Comparison of ENCODE assay signal across 8 cellular contexts in the genomic region with DNA sequence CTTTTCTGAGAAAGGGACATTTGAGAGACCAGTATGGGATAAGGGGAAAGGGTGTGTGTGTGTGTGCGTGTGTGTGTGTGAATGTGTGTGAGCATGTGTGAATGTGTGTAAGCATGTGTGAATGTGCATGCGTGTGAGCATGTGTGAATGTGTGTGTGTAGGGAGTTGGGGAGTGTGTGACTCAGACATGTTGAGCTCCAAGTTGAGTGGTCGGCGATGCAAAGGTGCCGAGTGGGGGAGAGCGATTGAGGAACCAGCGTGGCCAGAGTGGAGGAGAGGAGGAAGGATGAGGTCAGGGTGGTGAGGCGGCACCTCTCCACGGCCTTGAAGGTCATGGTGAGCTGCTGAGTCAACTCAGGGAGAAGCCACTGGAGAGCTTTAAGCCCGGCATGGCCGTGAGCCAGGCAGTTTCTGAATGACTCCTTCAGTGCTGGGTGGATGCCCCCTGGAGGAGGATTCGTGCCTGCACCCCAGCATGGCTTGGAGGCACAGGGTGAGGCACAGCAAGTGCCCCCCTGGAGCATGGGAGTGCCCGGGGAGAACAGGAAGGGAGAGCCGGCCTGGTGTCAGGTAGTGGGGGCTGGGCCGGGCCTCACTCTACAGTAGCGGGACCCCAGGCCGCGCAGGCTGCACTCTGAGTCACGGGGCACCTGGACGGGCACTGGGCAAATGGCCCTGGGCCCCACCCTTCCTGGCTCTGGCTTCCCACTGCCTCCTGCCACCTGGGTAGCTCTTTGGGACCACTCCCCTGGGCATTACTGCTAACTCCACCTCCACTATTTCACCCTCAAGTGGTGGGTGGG. TPM values are rescaled to one million over a fixed set of nuclear protein-coding genes. Genes with fewer than 3 reads are reported as not detected.
DNase-seq lines count a peak whose midpoint lies in the region; ATAC-seq and TF ChIP-seq lines count a peak whose summit lies in the region.

No MANE protein-coding gene starts in this region.

- peak; percentile 53 for ATAC-seq in GM19324 (IDR thresholded peaks at IDR 0.05; ENCODE audit: low FRiP score, unreplicated experiment)

- TF ChIP-seq CTCF in C4-2B (conservative IDR thresholded peaks at IDR 0.05) (no peak; the same call in 1 of the 2 replicates), astrocyte of the spinal cord (IDR thresholded peaks at IDR 0.05; ENCODE audit: low read depth, low read length) (peak; percentile 76)

- H3K4me3 ChIP-seq in astrocyte of the spinal cord (ENCODE audit: low read depth, low read length): no peak overlapping the region

- H3K27ac ChIP-seq in C4-2B: peak overlapping the region; percentile 13

- in situ Hi-C loops in astrocyte of the spinal cord (cut with HindIII; ENCODE audit: low sequenced_read_pairs): no loop called here

- DNase-seq in LHCN-M2 (ENCODE audit: low read depth) (peak; percentile 91), T1000 (lab: John Stamatoyannopoulos, UW) (peak; percentile 87), astrocyte of the spinal cord (ENCODE audit: low read depth, low spot score) (peak; percentile 77), kidney glomerular epithelial cell (lab: John Stamatoyannopoulos, UW) (peak; percentile 85), occipital lobe (lab: John Stamatoyannopoulos, UW) (no peak)
- DNase-seq in stimulated activated CD4-positive, alpha-beta T cell treated with anti-CD3 and anti-CD28 coated beads, TNF-alpha, amount 100 ng/mL, for 48 hours (ENCODE audit: low read depth in 3 of 3): peak; percentile 64 to 72 (median 68)

RNA-seq across cellular contexts. Expression of a gene that starts 8.2 kb away (rescaled TPM):
- total RNA-seq in LHCN-M2 (2014; rRNA removed) (0.63 and 0.71 TPM in 2 replicates), occipital lobe (1.4 TPM)
- 3.1 TPM for polyA plus RNA-seq in LHCN-M2 (2012)

RNA-seq across cellular contexts. Expression of a gene that starts 13.8 kb away (rescaled TPM):
- 215 and 240 TPM in 2 replicates for total RNA-seq in LHCN-M2 (2014; rRNA removed)
- 527 TPM for polyA plus RNA-seq in LHCN-M2 (2012)
- total RNA-seq in occipital lobe: 93.0 TPM

RNA-seq across cellular contexts. Expression of a gene that starts 14.4 kb away (rescaled TPM):
- total RNA-seq in LHCN-M2 (2014; rRNA removed): 261 and 366 TPM in 2 replicates
- 391 TPM for polyA plus RNA-seq in LHCN-M2 (2012)
- total RNA-seq in occipital lobe: 81.9 TPM

RNA-seq across cellular contexts. Expression of a gene that starts 26.4 kb away (rescaled TPM):
- total RNA-seq in LHCN-M2 (2014; rRNA removed) (58.2 and 59.8 TPM in 2 replicates), occipital lobe (14.2 TPM)
- polyA plus RNA-seq in LHCN-M2 (2012): 21.6 TPM

RNA-seq across cellular contexts. Expression of a gene that starts 27.2 kb away (rescaled TPM):
- total RNA-seq in LHCN-M2 (2014; rRNA removed): 56.2 and 64.1 TPM in 2 replicates
- polyA plus RNA-seq in LHCN-M2 (2012): 45.6 TPM
- 10.0 TPM for total RNA-seq in occipital lobe
